13 cellular contexts compared by ENCODE assay signal in genomic region chr22:41951898-41952474, GRCh38.
A peak's percentile ranks its signal among the peaks of the same experiment; 100 is the strongest.
DNase-seq lines count a peak whose midpoint lies in the region; TF ChIP-seq lines count a peak whose summit lies in the region.
"Had no signal": no experiment of that assay in that cellular context is flagged by ENCODE, and none has a peak within 500 bp of the region (broad histone marks: within the 10 kb centered on the region; RNA-seq: fewer than 3 reads in every experiment).

Gene SMIM45, plus strand, starts transcription at chr22:41952150.

- TF ChIP-seq POLR2A in Raji (IDR thresholded peaks at IDR 0.05; ENCODE audit: insufficient read depth, low read depth, low read length): peak; percentile 50
- no peak for TF ChIP-seq POLR2A in lower leg skin (IDR thresholded peaks at IDR 0.05)

- no peaks in the 10 kb centered on the region for H3K9me3 Mint-ChIP-seq in activated CD4-positive, alpha-beta T cell treated with anti-CD3 and anti-CD28 coated beads, Interleukin-2, amount 10 ng/mL, durations not matched to agents 24 days and 14 days
- H3K9me3 Mint-ChIP-seq: activated naive CD4-positive, alpha-beta T cell treated with anti-CD3 and anti-CD28 coated beads, Interleukin-2, amount 10 ng/mL, durations not matched to agents 7 days and 5 days; natural killer cell had no signal

- no peaks in the 10 kb centered on the region for H3K9me3 ChIP-seq in iPS-18c (ENCODE audit: control insufficient read depth, insufficient read depth, low read length)
- H3K9me3 ChIP-seq: heart right ventricle, suprapubic skin had no signal

- no peak within 1 kb of the TSS for H3K4me3 Mint-ChIP-seq in activated CD4-positive, alpha-beta T cell treated with anti-CD3 and anti-CD28 coated beads, Interleukin-2, amount 10 ng/mL, durations not matched to agents 24 days and 14 days
- H3K4me3 Mint-ChIP-seq: activated naive CD4-positive, alpha-beta T cell treated with anti-CD3 and anti-CD28 coated beads, Interleukin-2, amount 10 ng/mL, durations not matched to agents 7 days and 5 days; natural killer cell had no signal

- peaks cover 21% of the 10 kb centered on the region for H3K4me1 Mint-ChIP-seq in activated CD4-positive, alpha-beta T cell treated with anti-CD3 and anti-CD28 coated beads, Interleukin-2, amount 10 ng/mL, durations not matched to agents 24 days and 14 days

- TF ChIP-seq CTCF in lower leg skin (IDR thresholded peaks at IDR 0.05): no peak

- H3K27me3 Mint-ChIP-seq in activated CD4-positive, alpha-beta T cell treated with anti-CD3 and anti-CD28 coated beads, Interleukin-2, amount 10 ng/mL, durations not matched to agents 24 days and 14 days: no peaks in the 10 kb centered on the region

- no peaks in the 10 kb centered on the region for H3K36me3 Mint-ChIP-seq in activated CD4-positive, alpha-beta T cell treated with anti-CD3 and anti-CD28 coated beads, Interleukin-2, amount 10 ng/mL, durations not matched to agents 24 days and 14 days (ENCODE audit: low read depth)
- H3K36me3 Mint-ChIP-seq: activated naive CD4-positive, alpha-beta T cell treated with anti-CD3 and anti-CD28 coated beads, Interleukin-2, amount 10 ng/mL, durations not matched to agents 7 days and 5 days; natural killer cell had no signal

- DNase-seq in NCI-H748 (lab: John Stamatoyannopoulos, UW; ENCODE audit: unreplicated experiment) (peak; percentile 47), NCI-H748 treated with DMSO at 0.1 percent for 48 hours (lab: John Stamatoyannopoulos, UW) (no peak), lower leg skin (ENCODE audit: low spot score in 2 of 2) (no peak), HK-2 (ENCODE audit: unreplicated experiment) (no peak)
- no peak for DNase-seq in activated CD4-positive, alpha-beta T cell treated with anti-CD3 and anti-CD28 coated beads, Interleukin-2, amount 10 ng/mL, durations not matched to agents 24 days and 14 days
- DNase-seq: activated naive CD4-positive, alpha-beta T cell treated with anti-CD3 and anti-CD28 coated beads, Interleukin-2, amount 10 ng/mL, durations not matched to agents 7 days and 5 days; heart right ventricle; natural killer cell; stimulated activated CD4-positive, alpha-beta T cell treated with anti-CD3 and anti-CD28 coated beads, Interleukin-1b, Interleukin-23, amount 100 ng/mL, for 48 hours had no signal

- 65 to 68% methylated on average over 16 of the region's 16 CpGs for WGBS in lower leg skin, 2 donors

- H3K27ac ChIP-seq in temporal lobe (ENCODE audit: low read depth, low read length): peak within 1 kb of the TSS; percentile 87
- H3K27ac ChIP-seq: heart right ventricle, suprapubic skin had no signal

- H3K27ac Mint-ChIP-seq in activated CD4-positive, alpha-beta T cell treated with anti-CD3 and anti-CD28 coated beads, Interleukin-2, amount 10 ng/mL, durations not matched to agents 24 days and 14 days: no peak within 1 kb of the TSS
- H3K27ac Mint-ChIP-seq: activated naive CD4-positive, alpha-beta T cell treated with anti-CD3 and anti-CD28 coated beads, Interleukin-2, amount 10 ng/mL, durations not matched to agents 7 days and 5 days; natural killer cell had no signal

- H3K4me3 ChIP-seq in iPS-18c (ENCODE audit: insufficient read depth, low read depth, low read length): peak within 1 kb of the TSS; percentile 9; the same call in 1 of the 2 replicates
- H3K4me3 ChIP-seq in lower leg skin (ENCODE audit: low read depth, poor library complexity, severe bottlenecking): no peak within 1 kb of the TSS
- H3K4me3 ChIP-seq: heart right ventricle, suprapubic skin had no signal

- intact Hi-C loops in lower leg skin (cut with DNase I; ENCODE audit: low total_unique reads): no loop called here
- intact Hi-C loops in activated CD4-positive, alpha-beta T cell treated with anti-CD3 and anti-CD28 coated beads, Interleukin-2, amount 10 ng/mL, durations not matched to agents 24 days and 14 days (cut with micrococcal nuclease): no loop called here
